ENCODE assay signal across 10 cellular contexts in the genomic region with DNA sequence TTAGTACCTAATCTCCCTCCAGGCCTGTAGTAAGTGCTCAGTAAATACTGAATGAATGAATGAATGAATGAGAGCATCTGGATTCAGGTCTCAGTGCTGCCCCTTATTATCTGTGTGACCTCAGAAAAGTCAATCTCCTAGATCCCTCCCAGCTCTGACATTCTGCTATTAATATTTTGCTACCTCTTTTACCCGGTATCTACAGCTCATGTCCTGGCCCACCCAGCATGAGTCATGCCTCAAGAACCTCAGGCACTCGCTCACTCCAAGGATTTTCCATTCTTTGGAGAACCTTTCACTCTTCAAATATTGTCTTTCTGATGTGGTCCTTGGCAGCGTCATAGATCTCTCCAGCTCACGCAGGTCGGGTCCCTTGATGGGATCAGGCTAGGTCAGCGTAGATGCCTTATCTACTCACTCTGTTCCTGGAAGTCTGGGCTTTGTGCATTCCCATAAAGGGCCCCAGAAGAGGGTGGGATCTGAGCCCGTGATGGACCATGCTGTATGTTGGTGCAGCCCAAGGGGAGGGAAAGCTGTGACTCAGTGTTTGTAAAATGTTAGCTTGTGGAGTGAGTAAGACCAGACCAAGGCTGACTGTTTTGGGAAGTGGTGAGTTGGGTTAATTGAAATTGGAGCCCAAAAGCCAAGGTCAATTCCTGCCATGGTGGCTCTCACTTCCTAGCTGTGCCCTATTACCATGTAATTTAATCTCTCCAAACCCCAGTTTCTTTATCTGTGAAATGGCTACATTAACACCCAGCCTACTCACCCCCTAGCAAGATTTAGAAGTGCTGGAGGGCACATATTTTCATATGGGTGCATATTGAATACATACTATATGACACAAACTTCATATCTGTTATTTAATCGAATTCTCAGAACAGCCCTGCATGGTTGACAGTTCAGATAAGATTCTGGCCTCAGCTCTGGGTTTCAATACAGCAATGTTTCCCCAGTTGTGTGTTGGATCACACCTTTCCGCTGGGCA.
DNase-seq lines count a peak whose midpoint lies in the region; ATAC-seq lines count a peak whose summit lies in the region.
"Had no signal": no experiment of that assay in that cellular context is flagged by ENCODE, and none has a peak within 500 bp of the region (broad histone marks: within the 10 kb centered on the region; RNA-seq: fewer than 3 reads in every experiment).

No MANE protein-coding gene starts in this region.

- peak; percentile 90 for DNase-seq in ELF-1 (ENCODE audit: low read depth, low spot score)
- peak; percentile 92 to 98 for DNase-seq in SW 1271 (lab: John Stamatoyannopoulos, UW)
- DNase-seq in glomerular endothelial cell (ENCODE audit: extremely low read depth, low read depth, low spot score): peak; percentile 98
- DNase-seq in retina: peak; percentile 9
- no peak for DNase-seq in G401 (ENCODE audit: low spot score)
- DNase-seq in GDM1 (lab: John Stamatoyannopoulos, UW): no peak
- DNase-seq: glutamatergic neuron had no signal

- in situ Hi-C loops in G401 (cut with HindIII; ENCODE audit: low sequenced_read_pairs): no loop called here

- no peak for ATAC-seq in HG02678 (IDR thresholded peaks at IDR 0.05; ENCODE audit: unreplicated experiment)
- no peak for ATAC-seq in GM18858 (IDR thresholded peaks at IDR 0.05; ENCODE audit: unreplicated experiment)
- ATAC-seq: activated CD4-positive, CD25-positive, alpha-beta regulatory T cell treated with anti-CD3 and anti-CD28 coated beads, Interleukin-2, amount 50 U/mL, for 24 hours had no signal

Comparison
In these comparisons a context has a peak if more than half of its experiments do, and no peak if none do; other contexts are left out.
1. DNase-seq: peak in ELF-1 (single experiment), SW 1271 (2 of 2), glomerular endothelial cell (single experiment) and retina (single experiment); none in G401 (single experiment) and GDM1 (single experiment).